Comparison of ENCODE assay signal across 21 cellular contexts in the genomic region with DNA sequence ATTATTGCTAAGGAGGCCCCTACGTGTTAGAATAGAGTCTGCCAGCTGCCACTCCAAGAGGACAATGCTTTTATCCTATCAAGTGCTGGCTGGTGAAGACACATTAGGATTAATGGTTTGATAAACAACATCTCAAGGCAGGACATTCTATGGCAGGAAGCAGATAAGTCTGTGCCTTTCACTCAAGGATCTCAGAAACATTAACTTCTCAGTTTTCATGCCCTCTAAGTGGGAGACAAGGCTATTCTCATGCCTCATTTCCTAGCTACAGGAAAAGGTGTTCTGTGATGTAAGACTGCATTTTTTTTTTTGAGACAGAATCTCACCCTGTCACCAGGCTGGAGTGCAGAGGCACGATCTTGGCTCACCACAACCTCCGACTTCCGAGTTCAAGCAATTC. TPM values are rescaled to one million over a fixed set of nuclear protein-coding genes. Genes with fewer than 3 reads are reported as not detected.
DNase-seq lines count a peak whose midpoint lies in the region; ATAC-seq and TF ChIP-seq lines count a peak whose summit lies in the region.
"Had no signal": no experiment of that assay in that cellular context is flagged by ENCODE, and none has a peak within 500 bp of the region (broad histone marks: within the 10 kb centered on the region; RNA-seq: fewer than 3 reads in every experiment).

No MANE protein-coding gene starts in this region.

- peaks cover 7% of the 10 kb centered on the region for H3K79me2 ChIP-seq in PC-9 (ENCODE audit: low read depth)

- H3K9me3 Mint-ChIP-seq in Caco-2 (ENCODE audit: unreplicated experiment) (peaks cover 9% of the 10 kb centered on the region), nephron progenitor cell (no peaks in the 10 kb centered on the region)

- no peaks in the 10 kb centered on the region for H4K20me1 ChIP-seq in PC-9 (ENCODE audit: insufficient read depth)

- peak overlapping the region; percentile 90 for H3K27ac Mint-ChIP-seq in Caco-2 (ENCODE audit: unreplicated experiment)
- peak overlapping the region; percentile 64 for H3K27ac Mint-ChIP-seq in nephron progenitor cell
- H3K27ac Mint-ChIP-seq: CD8-positive, alpha-beta memory T cell had no signal

- BruUV-seq in Caco-2 (replicated peaks; lab: Mats Ljungman, UMichigan) = no TSS peak
- BruUV-seq in PC-9 (replicated peaks; lab: Mats Ljungman, UMichigan) = no TSS peak

- H3K9me3 ChIP-seq in Caco-2 (no peaks in the 10 kb centered on the region), PC-9 (ENCODE audit: insufficient read depth, low read depth) (no peaks in the 10 kb centered on the region)
- H3K9me3 ChIP-seq: SK-N-SH had no signal

- H3K27me3 ChIP-seq in Caco-2 (replicated peaks; ENCODE audit: control insufficient read depth, insufficient read depth, low read length) (no peaks in the 10 kb centered on the region), PC-9 (ENCODE audit: insufficient read depth, low read depth) (no peaks in the 10 kb centered on the region)

- peaks cover 8% of the 10 kb centered on the region for H3K36me3 Mint-ChIP-seq in Caco-2 (ENCODE audit: insufficient read depth, unreplicated experiment)
- H3K36me3 Mint-ChIP-seq in nephron progenitor cell (ENCODE audit: low read depth) = no peaks in the 10 kb centered on the region
- H3K36me3 Mint-ChIP-seq: CD8-positive, alpha-beta memory T cell had no signal

- H3F3A ChIP-seq in PC-9 (ENCODE audit: insufficient read depth, low read depth) = peaks cover 24% of the 10 kb centered on the region

- H3K4me1 ChIP-seq in Caco-2 = peaks cover 14% of the 10 kb centered on the region
- peaks cover 56% of the 10 kb centered on the region for H3K4me1 ChIP-seq in PC-9 (replicated peaks; ENCODE audit: insufficient read depth)

- DNase-seq in Caco-2 = no peak
- DNase-seq in NCI-H187 (lab: John Stamatoyannopoulos, UW) = peak; percentile 6 to 14
- DNase-seq in PC-9 = no peak
- no peak for DNase-seq in nephron progenitor cell
- no peak for DNase-seq in foreskin melanocyte
- DNase-seq in 8988T = no peak
- DNase-seq: ACHN; C1 segment of cervical spinal cord; CD8-positive, alpha-beta memory T cell; DMS79 treated with DMSO at 0.1 percent for 48 hours; GOT3; NCI-H1436; NCI-H2029 treated with DMSO at 0.1 percent for 48 hours; NCI-H446; RPMI8226; SHP77 treated with DMSO at 0.1 percent for 48 hours; SK-N-SH had no signal

- POLR2A ChIA-PET in Caco-2 (lab: Charles Lee) = no interaction called here
- POLR2A ChIA-PET in PC-9 (lab: Charles Lee; ENCODE audit: unreplicated experiment) = interaction anchor here (0.6 kb wide), 1 partner anchor 301 kb away, joined by 5 read pairs; no protein-coding TSS in a partner anchor

- H3K27ac ChIP-seq in PC-9 = no peak overlapping the region
- H3K27ac ChIP-seq: KMS-11 had no signal

- H3K4me1 Mint-ChIP-seq in Caco-2 (ENCODE audit: low read depth, unreplicated experiment) = peaks cover 16% of the 10 kb centered on the region
- peaks cover 28% of the 10 kb centered on the region for H3K4me1 Mint-ChIP-seq in nephron progenitor cell
- H3K4me1 Mint-ChIP-seq: CD8-positive, alpha-beta memory T cell had no signal

- H3K4me3 Mint-ChIP-seq in Caco-2 (ENCODE audit: unreplicated experiment) (no peak overlapping the region), nephron progenitor cell (no peak overlapping the region)
- H3K4me3 Mint-ChIP-seq: CD8-positive, alpha-beta memory T cell had no signal

- CTCF ChIA-PET in Caco-2 (lab: Charles Lee) = interaction anchor here (0.6 kb wide), 1 partner anchor 156 kb away, joined by 4 read pairs; no protein-coding TSS in a partner anchor
- CTCF ChIA-PET in PC-9 (lab: Charles Lee) = no interaction called here

- H3K36me3 ChIP-seq in Caco-2 (ENCODE audit: control insufficient read depth, insufficient read depth, low read length) (no peaks in the 10 kb centered on the region), PC-9 (ENCODE audit: low read depth) (no peaks in the 10 kb centered on the region)

- H2AFZ ChIP-seq in PC-9 = no peak overlapping the region

- ATAC-seq in HG02571 (IDR thresholded peaks at IDR 0.05; ENCODE audit: unreplicated experiment) = no peak
- ATAC-seq: HCT116 had no signal

- H3K4me3 ChIP-seq in Caco-2 (ENCODE audit: low read depth, low read length) (no peak overlapping the region), PC-9 (no peak overlapping the region)

- no peaks in the 10 kb centered on the region for H3K9me2 ChIP-seq in PC-9 (ENCODE audit: insufficient read depth)
- H3K9me2 ChIP-seq: SK-N-SH had no signal

- H3K27me3 Mint-ChIP-seq in Caco-2 (ENCODE audit: insufficient read depth, unreplicated experiment) (no peaks in the 10 kb centered on the region), nephron progenitor cell (ENCODE audit: low read depth, poor library complexity) (peaks cover 15% of the 10 kb centered on the region)

- TF ChIP-seq CTCF in Caco-2 (IDR thresholded peaks at IDR 0.05; ENCODE audit: insufficient read depth in 1 of 2, low read depth in 1 of 2, low read length in 1 of 2, severe bottlenecking in 1 of 2, unreplicated experiment in 1 of 2) (no peak), PC-9 (conservative IDR thresholded peaks at IDR 0.05) (no peak), nephron progenitor cell (IDR thresholded peaks at IDR 0.05) (no peak)

- intact Hi-C loops in Caco-2 (cut with micrococcal nuclease; ENCODE audit: unreplicated experiment) (no loop called here), PC-9 (cut with micrococcal nuclease; ENCODE audit: unreplicated experiment) (no loop called here)

- peak overlapping the region; percentile 74 for H3K4me2 ChIP-seq in PC-9
- H3K4me2 ChIP-seq: KMS-11, SK-N-SH had no signal

RNA-seq across cellular contexts. Expression of a gene that starts 23.5 kb away (rescaled TPM):
- 72.8 and 86.4 TPM in 2 replicates for total RNA-seq in Caco-2 (2022)
- total RNA-seq in PC-9 (2021) = 79.8 and 89.3 TPM in 2 replicates
- total RNA-seq: HT-29 had no signal

Comparison
In these comparisons a context has a peak if more than half of its experiments do, and no peak if none do; other contexts are left out.
1. DNase-seq: peak in NCI-H187 (2 of 2); none in Caco-2 (0 of 2), PC-9 (0 of 2), nephron progenitor cell (single experiment), foreskin melanocyte (single experiment) and 8988T (single experiment).